Comparison of ENCODE assay signal across 1 cellular context in the genomic region with DNA sequence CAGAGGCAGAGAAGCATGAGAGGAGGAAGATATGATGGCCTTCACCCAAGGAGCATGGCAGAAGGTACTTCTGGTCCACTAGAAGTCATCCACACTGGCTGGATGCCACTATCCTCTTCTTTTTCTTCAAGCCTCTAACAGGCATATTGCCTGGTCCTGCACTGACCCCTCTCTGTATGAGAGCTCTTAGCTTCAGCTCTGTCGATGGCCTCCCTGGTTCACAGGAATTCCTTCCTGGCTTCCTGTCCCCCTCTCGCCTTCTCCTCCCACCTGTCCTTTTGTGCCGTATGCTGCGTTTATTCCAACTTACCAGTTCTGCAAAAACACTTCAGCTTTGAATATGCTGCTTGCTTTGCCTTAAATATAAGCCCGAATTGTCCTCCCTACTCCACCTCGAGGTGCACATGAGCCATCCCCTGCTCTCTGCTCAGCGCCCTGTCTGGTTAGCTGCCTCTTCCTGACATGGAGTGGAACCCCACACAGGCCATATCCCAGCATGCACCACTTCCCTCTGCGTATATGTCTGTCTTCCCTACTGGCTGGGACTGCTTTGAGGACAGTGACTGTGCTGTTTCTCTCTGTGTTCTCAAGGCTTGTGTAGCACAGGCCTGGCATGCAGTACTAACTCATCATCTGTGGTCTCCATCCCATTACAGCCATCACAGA.
TF ChIP-seq lines count a peak whose summit lies in the region.

No MANE protein-coding gene starts in this region.

TF ChIP-seq in neural cell, 6 proteins besides CTCF, POLR2A, EP300 and RAD21 (continued from another document):
- no peak for TF ChIP-seq MXI1 (conservative IDR thresholded peaks at IDR 0.05; ENCODE audit: poor library complexity, severe bottlenecking)
TF ChIP-seq in neural cell: peak in this region for 0.
